ENCODE assay signal across 8 cellular contexts in the genomic region with DNA sequence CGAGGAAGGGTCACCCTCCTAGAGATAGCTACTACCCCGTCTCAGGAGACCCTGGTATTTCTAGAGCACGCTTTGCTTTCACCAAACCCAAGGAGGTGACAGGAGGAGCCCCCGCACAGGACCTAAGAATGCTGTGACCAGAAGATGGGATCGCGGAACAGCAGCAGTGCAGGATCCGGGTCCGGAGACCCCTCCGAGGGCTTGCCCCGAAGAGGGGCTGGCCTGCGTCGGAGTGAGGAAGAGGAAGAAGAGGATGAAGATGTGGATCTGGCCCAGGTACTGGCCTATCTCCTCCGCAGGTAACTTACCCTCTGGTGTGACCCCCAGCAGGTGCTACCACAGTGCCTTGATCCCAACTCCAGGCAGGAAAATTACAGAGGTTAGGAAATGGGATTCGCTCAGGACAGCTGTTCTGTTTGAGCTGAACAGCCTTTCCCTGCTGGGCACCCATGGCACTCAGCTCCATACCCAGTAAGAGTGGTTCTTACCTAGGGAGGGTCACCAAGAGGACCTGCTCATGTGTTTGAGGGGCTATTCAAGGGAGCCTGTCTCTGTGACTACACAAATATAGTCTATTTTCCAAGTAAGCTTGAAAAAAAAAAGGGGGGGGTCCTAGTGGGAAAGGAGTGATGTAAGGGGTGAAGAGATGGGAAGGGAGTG. TPM values are rescaled to one million over a fixed set of nuclear protein-coding genes. Genes with fewer than 3 reads are reported as not detected.
DNase-seq lines count a peak whose midpoint lies in the region; ATAC-seq and TF ChIP-seq lines count a peak whose summit lies in the region.

No MANE protein-coding gene starts in this region.

- DNase-seq in IMR-90 = no peak
- no peak for DNase-seq in cardiac fibroblast (ENCODE audit: low read depth in 2 of 2)
- DNase-seq in mucosa of descending colon = peak in 1 of 3 donors; percentile 47
- DNase-seq in AML-193 (lab: John Stamatoyannopoulos, UW) = no peak
- no peak for DNase-seq in T1000 (lab: John Stamatoyannopoulos, UW)
- DNase-seq in stimulated activated CD4-positive, alpha-beta T cell treated with anti-CD3 and anti-CD28 coated beads, Interleukin-2, amount 100 ng/mL, for 24 hours = no peak
- no peak for DNase-seq in LoVo (ENCODE audit: low spot score)

- H3K4me2 ChIP-seq in IMR-90 (ENCODE audit: low read depth, low read length) = peak overlapping the region; percentile 89

- in situ Hi-C loops in IMR-90 (cut with MboI; ENCODE audit: low sequenced_read_pairs) = no loop called here

- H3K27me3 ChIP-seq in IMR-90 (ENCODE audit: control insufficient read depth, insufficient read depth, low read length) = no peaks in the 10 kb centered on the region

- CTCF ChIA-PET in IMR-90 (lab: Yijun Ruan, JAX) = interaction anchor here (0.5 kb wide), 1 partner anchor 181 kb away, joined by 3 read pairs; no protein-coding TSS in a partner anchor

- intact Hi-C loops in IMR-90 (cut with micrococcal nuclease) (loop anchor here (2.0 kb wide), 1 partner anchor 25 kb away; a partner anchor contains a TSS), mucosa of descending colon (cut with DNase I, micrococcal nuclease) (no loop called here)

- H2AK5ac ChIP-seq in IMR-90 (ENCODE audit: low read depth, low read length) = no peak overlapping the region

- H3K4me3 ChIP-seq in IMR-90 (ENCODE audit: insufficient read depth, low read depth, low read length) (peak overlapping the region; percentile 74), cardiac fibroblast (replicated peaks in 1 of 2; ENCODE audit: low read depth in 2 of 2, low read length in 2 of 2) (peak overlapping the region; percentile 71 to 91), mucosa of descending colon (peak overlapping the region; percentile 31)

- H2AK9ac ChIP-seq in IMR-90 (replicated peaks; ENCODE audit: low read depth, low read length, poor library complexity) = peak overlapping the region; percentile 79

- H3K27ac ChIP-seq in 22Rv1 = peak overlapping the region; percentile 99
- peak overlapping the region; percentile 20; the same call in 1 of the 2 replicates for H3K27ac ChIP-seq in IMR-90 (ENCODE audit: insufficient read depth, low read length)

- peak overlapping the region; percentile 94 for H2AFZ ChIP-seq in IMR-90 (replicated peaks; ENCODE audit: low read length, poor library complexity)

- no peak for TF ChIP-seq CTCF in 22Rv1 (IDR thresholded peaks at IDR 0.05)
- no peak for TF ChIP-seq CTCF in IMR-90 (conservative IDR thresholded peaks at IDR 0.05; ENCODE audit: low read depth, low read length)
- no peak for TF ChIP-seq CTCF in cardiac fibroblast (IDR thresholded peaks at IDR 0.05; ENCODE audit: low read depth, low read length)
- no peak for TF ChIP-seq CTCF in mucosa of descending colon (IDR thresholded peaks at IDR 0.05)

- peak overlapping the region; percentile 38; the same call in 1 of the 2 replicates for H3K56ac ChIP-seq in IMR-90 (ENCODE audit: extremely low read depth, insufficient read depth, low read length)

- H3K18ac ChIP-seq in IMR-90 (ENCODE audit: low read depth, low read length) = peak overlapping the region; percentile 49; the same call in 1 of the 2 replicates

- H3K9me3 ChIP-seq in IMR-90 (ENCODE audit: control insufficient read depth, insufficient read depth, low read length) = no peaks in the 10 kb centered on the region
- H3K9me3 ChIP-seq in mucosa of descending colon = no peaks in the 10 kb centered on the region

- H3K4me1 ChIP-seq in IMR-90 (ENCODE audit: control insufficient read depth, insufficient read depth, low read length) = peaks cover 3% of the 10 kb centered on the region; the same call in 1 of the 2 replicates
- H3K4me1 ChIP-seq in mucosa of descending colon (ENCODE audit: low read depth) = peaks cover 10% of the 10 kb centered on the region

- peak overlapping the region; percentile 28 for H2BK5ac ChIP-seq in IMR-90 (ENCODE audit: low read depth, low read length, poor library complexity, severe bottlenecking)

- H4K5ac ChIP-seq in IMR-90 (ENCODE audit: low read depth, low read length) = peak overlapping the region; percentile 81

- WGBS in IMR-90 (ENCODE audit: extremely low coverage in 2 of 2, insufficient read length in 1 of 2), 2 experiments = 0% methylated on average over 2 of the region's 14 CpGs; no CpG with 5 or more reads in 1 of the 2 experiments

- H4K8ac ChIP-seq in IMR-90 (ENCODE audit: low read depth in 2 of 2, low read length in 2 of 2) = peak overlapping the region; percentile 35 to 86; a peak in 3 of 4 replicates

- dilution Hi-C loops in IMR-90 (cut with HindIII; ENCODE audit: low sequenced_read_pairs, unreplicated experiment) = no loop called here

- BruUV-seq in IMR-90 (replicated peaks; lab: Mats Ljungman, UMichigan) = TSS peak; percentile 44

- ATAC-seq in IMR-90 (ENCODE audit: low read depth) = no peak
- no peak for ATAC-seq in mucosa of descending colon

- H3K79me1 ChIP-seq in IMR-90 (ENCODE audit: low read depth in 1 of 2, low read length in 2 of 2) = peaks cover 10 to 16% of the 10 kb centered on the region in 2 experiments; a peak in 2 of 4 replicates

- peak overlapping the region; percentile 62 for H3K14ac ChIP-seq in IMR-90 (replicated peaks; ENCODE audit: low read depth, low read length)

- TF ChIP-seq POLR2A in IMR-90 (IDR thresholded peaks at IDR 0.05; ENCODE audit: low read depth, low read length) = no peak

- H2BK20ac ChIP-seq in IMR-90 (ENCODE audit: low read depth, low read length) = no peak overlapping the region

- H3K36me3 ChIP-seq in IMR-90 (ENCODE audit: control insufficient read depth, insufficient read depth, low read length) (peaks cover 18% of the 10 kb centered on the region), mucosa of descending colon (ENCODE audit: low read depth) (peaks cover 15% of the 10 kb centered on the region)

- peak overlapping the region; percentile 12; the same call in 1 of the 3 replicates for H2BK15ac ChIP-seq in IMR-90 (ENCODE audit: low read depth, low read length)

- H4K20me1 ChIP-seq in IMR-90 (ENCODE audit: insufficient read depth, low read length) = no peaks in the 10 kb centered on the region

- H3K9ac ChIP-seq in IMR-90 (ENCODE audit: low read depth, low read length) = peak overlapping the region; percentile 54

- POLR2A ChIA-PET in IMR-90 (lab: Charles Lee; ENCODE audit: unreplicated experiment) = no interaction called here

- peak overlapping the region; percentile 33; the same call in 1 of the 2 replicates for H3K23ac ChIP-seq in IMR-90 (ENCODE audit: low read depth, low read length)

- no peak for TF ChIP-seq RAD21 in IMR-90 (IDR thresholded peaks at IDR 0.05; ENCODE audit: low read length)

- H3K9me1 ChIP-seq in IMR-90 (ENCODE audit: insufficient read depth, low read length) = peaks cover 8% of the 10 kb centered on the region; the same call in 1 of the 2 replicates

- peak overlapping the region; percentile 36; the same call in 1 of the 2 replicates for H2BK120ac ChIP-seq in IMR-90 (ENCODE audit: low read depth, low read length)

- H4K91ac ChIP-seq in IMR-90 (ENCODE audit: insufficient read depth, low read depth, low read length) = peak overlapping the region; percentile 40

- H3K4ac ChIP-seq in IMR-90 (ENCODE audit: low read depth, low read length) = peak overlapping the region; percentile 86

TF ChIP-seq in IMR-90, 13 proteins besides CTCF, POLR2A, EP300 and RAD21:
- no peak for TF ChIP-seq RFX5 (IDR thresholded peaks at IDR 0.05; ENCODE audit: low read depth, low read length)
- TF ChIP-seq MAFK (IDR thresholded peaks at IDR 0.05; ENCODE audit: low read depth, low read length) = no peak
- TF ChIP-seq CHD1 (IDR thresholded peaks at IDR 0.05; ENCODE audit: low read depth, low read length) = no peak
- TF ChIP-seq, protein P1, sequence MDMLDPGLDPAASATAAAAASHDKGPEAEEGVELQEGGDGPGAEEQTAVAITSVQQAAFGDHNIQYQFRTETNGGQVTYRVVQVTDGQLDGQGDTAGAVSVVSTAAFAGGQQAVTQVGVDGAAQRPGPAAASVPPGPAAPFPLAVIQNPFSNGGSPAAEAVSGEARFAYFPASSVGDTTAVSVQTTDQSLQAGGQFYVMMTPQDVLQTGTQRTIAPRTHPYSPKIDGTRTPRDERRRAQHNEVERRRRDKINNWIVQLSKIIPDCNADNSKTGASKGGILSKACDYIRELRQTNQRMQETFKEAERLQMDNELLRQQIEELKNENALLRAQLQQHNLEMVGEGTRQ (IDR thresholded peaks at IDR 0.05; ENCODE audit: low read depth, low read length) = no peak
- TF ChIP-seq FOS (IDR thresholded peaks at IDR 0.05; ENCODE audit: low read depth, low read length) = no peak

RNA-seq across cellular contexts. Expression of a gene that starts 0.8 kb away (rescaled TPM):
- total RNA-seq in IMR-90 (2012; rRNA removed) = 0.18 and 0.28 TPM in 2 replicates
- 0.70 and 0.85 TPM in 2 replicates for polyA plus RNA-seq in IMR-90 (2012; rRNA removed)
- 0.38 and 1.2 TPM in 2 replicates for polyA plus RNA-seq in IMR-90 (2012; cell fraction: cytosol; rRNA removed)
- polyA plus RNA-seq in IMR-90 (2012; cell fraction: nucleus; rRNA removed; ENCODE audit: low replicate concordance) = 0.44 and 0.69 TPM in 2 replicates
- 1 to 10 TPM; 2.3 to 4.5 (median 2.8) TPM for total RNA-seq in mucosa of descending colon

RNA-seq across cellular contexts. Expression of a gene that starts 1.0 kb away (rescaled TPM):
- total RNA-seq in IMR-90 (2012; rRNA removed) (46.7 and 52.0 TPM in 2 replicates), mucosa of descending colon (100 to 1,000 TPM in 1 of 3 donors, 10 to 100 TPM in 2; 65.8 to 101 (median 84.9) TPM)
- polyA plus RNA-seq in IMR-90 (2012; rRNA removed) = 19.0 and 21.0 TPM in 2 replicates
- polyA plus RNA-seq in IMR-90 (2012; cell fraction: cytosol; rRNA removed) = 24.4 and 34.6 TPM in 2 replicates
- polyA plus RNA-seq in IMR-90 (2012; cell fraction: nucleus; rRNA removed; ENCODE audit: low replicate concordance) = 24.9 and 32.5 TPM in 2 replicates

RNA-seq across cellular contexts. Expression of a gene that starts 14.9 kb away (rescaled TPM):
- total RNA-seq in IMR-90 (2012; rRNA removed) (not detected in 2 replicates), mucosa of descending colon (1 to 10 TPM in 2 of 3 donors, under 1 TPM in 1; 0.79 to 1.9 (median 1.3) TPM)
- polyA plus RNA-seq in IMR-90 (2012; rRNA removed) = not detected in 2 replicates
- 0.09 TPM in 1 of 2 replicates, not detected in the other for polyA plus RNA-seq in IMR-90 (2012; cell fraction: cytosol; rRNA removed)
- 1.3 and 2.4 TPM in 2 replicates for polyA plus RNA-seq in IMR-90 (2012; cell fraction: nucleus; rRNA removed; ENCODE audit: low replicate concordance)

RNA-seq across cellular contexts. Expression of a gene that starts 20.4 kb away (rescaled TPM):
- total RNA-seq in IMR-90 (2012; rRNA removed) (42.8 and 55.3 TPM in 2 replicates), mucosa of descending colon (100 to 1,000 TPM; 188 to 279 (median 203) TPM)
- polyA plus RNA-seq in IMR-90 (2012; rRNA removed) = 97.9 and 106 TPM in 2 replicates
- 63.5 and 137 TPM in 2 replicates for polyA plus RNA-seq in IMR-90 (2012; cell fraction: cytosol; rRNA removed)
- 39.9 and 96.7 TPM in 2 replicates for polyA plus RNA-seq in IMR-90 (2012; cell fraction: nucleus; rRNA removed; ENCODE audit: low replicate concordance)

RNA-seq across cellular contexts. Expression of a gene that starts 21.5 kb away (rescaled TPM):
- total RNA-seq in IMR-90 (2012; rRNA removed) (11.1 and 13.4 TPM in 2 replicates), mucosa of descending colon (100 to 1,000 TPM in 2 of 3 donors, 10 to 100 TPM in 1; 64.7 to 150 (median 150) TPM)
- 23.9 and 29.4 TPM in 2 replicates for polyA plus RNA-seq in IMR-90 (2012; rRNA removed)
- polyA plus RNA-seq in IMR-90 (2012; cell fraction: cytosol; rRNA removed) = 22.8 and 50.7 TPM in 2 replicates
- polyA plus RNA-seq in IMR-90 (2012; cell fraction: nucleus; rRNA removed; ENCODE audit: low replicate concordance) = 32.9 and 58.5 TPM in 2 replicates

Comparison
In these comparisons a context has a peak if more than half of its experiments do, and no peak if none do; other contexts are left out.
1. H3K4me3 ChIP-seq: peak in every context shown above with its lines; median percentile 81 in cardiac fibroblast; 74 in IMR-90; 31 in mucosa of descending colon.